In the genomic region with DNA sequence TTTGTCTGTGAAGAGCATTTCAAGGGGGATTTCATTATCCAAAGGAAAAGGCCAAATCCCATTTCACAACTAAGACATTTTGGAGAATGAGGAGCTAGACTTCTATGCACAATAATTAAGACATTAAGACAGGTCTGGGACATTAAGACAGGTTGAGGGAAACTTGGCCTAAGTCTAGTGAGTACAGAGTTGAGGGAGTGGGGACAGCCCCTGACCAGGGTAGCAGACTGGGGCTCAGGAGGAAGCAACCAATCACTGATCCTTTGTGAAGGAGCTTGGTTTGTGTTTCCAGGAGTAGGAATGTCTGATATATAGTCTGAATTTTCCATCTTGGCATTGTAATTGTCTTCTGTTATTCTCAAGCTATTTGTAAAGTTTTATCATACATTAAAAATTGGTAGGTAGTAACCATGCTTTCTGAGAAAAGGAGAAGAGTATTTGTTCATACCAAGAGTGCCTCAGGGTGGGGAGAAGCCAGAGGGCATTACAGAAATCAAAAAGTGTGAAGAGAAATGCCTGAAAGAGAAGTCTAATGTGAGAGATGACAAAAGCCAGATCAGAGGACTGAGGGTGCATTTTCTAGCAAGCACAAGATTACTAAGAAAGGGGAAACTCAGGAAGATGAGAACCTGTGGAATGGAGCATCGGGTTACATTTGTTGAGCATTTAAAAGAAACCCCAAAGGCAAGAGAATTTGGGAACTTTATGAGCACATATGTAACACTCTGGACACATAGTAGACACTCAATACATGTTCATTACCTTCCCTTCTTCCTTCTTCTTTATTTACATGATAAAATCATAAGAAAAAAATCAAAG, we compare ENCODE assay signal across 16 cellular contexts.
"Had no signal": no experiment of that assay in that cellular context is flagged by ENCODE, and none has a peak within 500 bp of the region (broad histone marks: within the 10 kb centered on the region; RNA-seq: fewer than 3 reads in every experiment).

No MANE protein-coding gene starts in this region.

- H3K4me1 ChIP-seq: breast epithelium had no signal

- H3K27me3 Mint-ChIP-seq: activated B cell treated with CpG ODN at 0.5 μM for 24 hours; stimulated activated memory B cell treated with anti-CD40 and anti-IgM and Interleukin-4, amounts not matched to agents 10 μg/mL and 1 μg/mL and 100 μg/mL, for 72 hours had no signal

- H3K27ac ChIP-seq: foreskin keratinocyte, upper lobe of right lung had no signal

- DNase-seq: activated B cell treated with CpG ODN at 0.5 μM for 24 hours; activated CD4-positive, alpha-beta T cell treated with anti-CD3 and anti-CD28 coated beads, Interleukin-2, amount 10 ng/mL, durations not matched to agents 24 days and 14 days; activated naive CD4-positive, alpha-beta T cell treated with anti-CD3 and anti-CD28 coated beads, Interleukin-2, amount 50 U/mL, for 16 hours; amniotic stem cell; dorsolateral prefrontal cortex; esophagus squamous epithelium; foreskin keratinocyte; head of caudate nucleus; islet precursor cell; small intestine; substantia nigra; upper lobe of right lung had no signal

- H3K4me3 ChIP-seq: breast epithelium, dorsolateral prefrontal cortex, esophagus squamous epithelium, upper lobe of right lung had no signal

- H3K9me3 ChIP-seq: breast epithelium, esophagus squamous epithelium, upper lobe of right lung had no signal

- H3K36me3 ChIP-seq: breast epithelium, esophagus squamous epithelium, upper lobe of right lung had no signal

- H3K27ac Mint-ChIP-seq: activated B cell treated with CpG ODN at 0.5 μM for 24 hours; activated CD4-positive, alpha-beta T cell treated with anti-CD3 and anti-CD28 coated beads, Interleukin-2, amount 10 ng/mL, durations not matched to agents 24 days and 14 days; activated T-helper 2 cell treated with anti-CD3 and anti-CD28 coated beads, Interferon-gamma antibody, Interleukin-2, Interleukin-4, amounts not matched to agents 10 μg/mL and 5 μg/mL and 100 μg/mL, durations not matched to agents 14 hours and 24 hours and 36 hours; stimulated activated memory B cell treated with anti-CD40 and anti-IgM and Interleukin-4, amounts not matched to agents 10 μg/mL and 1 μg/mL and 100 μg/mL, for 72 hours; T-helper 1 cell treated with Interleukin-12 subunit alpha and Interleukin-12 subunit beta and Interleukin-4 antibody, amounts not matched to agents 30 μg/mL and 1 μg/mL, for 36 hours had no signal

- H3K4me1 Mint-ChIP-seq: activated B cell treated with CpG ODN at 0.5 μM for 24 hours; activated CD4-positive, alpha-beta T cell treated with anti-CD3 and anti-CD28 coated beads, Interleukin-2, amount 10 ng/mL, durations not matched to agents 24 days and 14 days; stimulated activated memory B cell treated with anti-CD40 and anti-IgM and Interleukin-4, amounts not matched to agents 10 μg/mL and 1 μg/mL and 100 μg/mL, for 72 hours had no signal

- H3K36me3 Mint-ChIP-seq: stimulated activated memory B cell treated with anti-CD40 and anti-IgM and Interleukin-4, amounts not matched to agents 10 μg/mL and 1 μg/mL and 100 μg/mL, for 72 hours had no signal

- H3K4me3 Mint-ChIP-seq: activated B cell treated with CpG ODN at 0.5 μM for 24 hours; activated CD4-positive, alpha-beta T cell treated with anti-CD3 and anti-CD28 coated beads, Interleukin-2, amount 10 ng/mL, durations not matched to agents 24 days and 14 days; stimulated activated memory B cell treated with anti-CD40 and anti-IgM and Interleukin-4, amounts not matched to agents 10 μg/mL and 1 μg/mL and 100 μg/mL, for 72 hours; T-helper 1 cell treated with Interleukin-12 subunit alpha and Interleukin-12 subunit beta and Interleukin-4 antibody, amounts not matched to agents 30 μg/mL and 1 μg/mL, for 36 hours had no signal

- H3K9me3 Mint-ChIP-seq: activated CD4-positive, alpha-beta T cell treated with anti-CD3 and anti-CD28 coated beads, Interleukin-2, amount 10 ng/mL, durations not matched to agents 24 days and 14 days; activated T-helper 2 cell treated with anti-CD3 and anti-CD28 coated beads, Interferon-gamma antibody, Interleukin-2, Interleukin-4, amounts not matched to agents 10 μg/mL and 5 μg/mL and 100 μg/mL, durations not matched to agents 14 hours and 24 hours and 36 hours; stimulated activated memory B cell treated with anti-CD40 and anti-IgM and Interleukin-4, amounts not matched to agents 10 μg/mL and 1 μg/mL and 100 μg/mL, for 72 hours; T-helper 1 cell treated with Interleukin-12 subunit alpha and Interleukin-12 subunit beta and Interleukin-4 antibody, amounts not matched to agents 30 μg/mL and 1 μg/mL, for 36 hours had no signal

- H3K27me3 ChIP-seq: breast epithelium, dorsolateral prefrontal cortex, foreskin keratinocyte, upper lobe of right lung had no signal

- FAIRE-seq: small intestine had no signal
